18 cellular contexts compared by ENCODE assay signal in genomic region chr6:134094436-134094835, GRCh38. TPM values are rescaled to one million over a fixed set of nuclear protein-coding genes. Genes with fewer than 3 reads are reported as not detected.
A peak's percentile ranks its signal among the peaks of the same experiment; 100 is the strongest.
DNase-seq lines count a peak whose midpoint lies in the region; ATAC-seq and TF ChIP-seq lines count a peak whose summit lies in the region.
"Had no signal": no experiment of that assay in that cellular context is flagged by ENCODE, and none has a peak within 500 bp of the region (broad histone marks: within the 10 kb centered on the region; RNA-seq: fewer than 3 reads in every experiment).

No MANE protein-coding gene starts in this region.

- intact Hi-C loops in testis (cut with DNase I; ENCODE audit: low total_unique reads): no loop called here
- intact Hi-C loops in cardiac septum (cut with DNase I): loop anchor here (10.0 kb wide), 1 partner anchor 530 kb away; no protein-coding TSS in a partner anchor

- peak overlapping the region; percentile 20 for H3K27ac Mint-ChIP-seq in glutamatergic neuron (ENCODE audit: unreplicated experiment)

- no peaks in the 10 kb centered on the region for H3K9me3 ChIP-seq in Loucy (ENCODE audit: insufficient read depth, low read depth, low read length)
- no peaks in the 10 kb centered on the region for H3K9me3 ChIP-seq in osteoblast (ENCODE audit: low read depth, low read length)
- H3K9me3 ChIP-seq in testis: no peaks in the 10 kb centered on the region

- no peak for ATAC-seq in GM19467 (IDR thresholded peaks at IDR 0.05; ENCODE audit: unreplicated experiment)

- H3K4me3 Mint-ChIP-seq in glutamatergic neuron (ENCODE audit: unreplicated experiment): no peak overlapping the region

- H3K36me3 Mint-ChIP-seq in glutamatergic neuron (ENCODE audit: unreplicated experiment): peaks cover 6% of the 10 kb centered on the region

- no peaks in the 10 kb centered on the region for H4K20me1 ChIP-seq in Loucy (ENCODE audit: insufficient read depth, low read length, poor library complexity, severe bottlenecking)
- H4K20me1 ChIP-seq in osteoblast (ENCODE audit: insufficient read depth, low read length): no peaks in the 10 kb centered on the region

- H3K27ac ChIP-seq in osteoblast (ENCODE audit: low read depth, low read length) (no peak overlapping the region), testis (no peak overlapping the region)

- WGBS in testis, 2 donors: 62 to 83% methylated on average over 1 of the region's 1 CpG

- H3K9me2 ChIP-seq in Loucy (replicated peaks; ENCODE audit: low read depth, low read length): no peaks in the 10 kb centered on the region

- H3K27me3 Mint-ChIP-seq in glutamatergic neuron (ENCODE audit: unreplicated experiment): peaks cover 6% of the 10 kb centered on the region

- no peak overlapping the region for H3K4me3 ChIP-seq in Loucy (ENCODE audit: low read length, poor library complexity, severe bottlenecking)
- no peak overlapping the region for H3K4me3 ChIP-seq in astrocyte of the spinal cord (ENCODE audit: low read depth, low read length)
- no peak overlapping the region for H3K4me3 ChIP-seq in osteoblast (ENCODE audit: insufficient read depth, low read length)
- no peak overlapping the region for H3K4me3 ChIP-seq in testis

- H3K4me1 Mint-ChIP-seq in glutamatergic neuron (ENCODE audit: low read depth, unreplicated experiment): peaks cover 10% of the 10 kb centered on the region

- H3K36me3 ChIP-seq in Loucy (ENCODE audit: insufficient read depth, low read length) (no peaks in the 10 kb centered on the region), osteoblast (ENCODE audit: insufficient read depth, low read length) (no peaks in the 10 kb centered on the region), testis (ENCODE audit: low read depth, missing control alignments) (no peaks in the 10 kb centered on the region)

- TF ChIP-seq POLR2A in testis (IDR thresholded peaks at IDR 0.05): no peak

- H3K4me2 ChIP-seq in Loucy (ENCODE audit: low read depth, low read length, poor library complexity, severe bottlenecking): no peak overlapping the region
- H3K4me2 ChIP-seq in osteoblast (ENCODE audit: insufficient read depth, low read length): no peak overlapping the region

- H3K9ac ChIP-seq in Loucy (ENCODE audit: low read depth, low read length, poor library complexity, severe bottlenecking): no peak overlapping the region

- TF ChIP-seq CTCF in Loucy (conservative IDR thresholded peaks at IDR 0.05; ENCODE audit: low read length) (no peak), astrocyte of the spinal cord (IDR thresholded peaks at IDR 0.05; ENCODE audit: low read depth, low read length) (no peak), glutamatergic neuron (IDR thresholded peaks at IDR 0.05; ENCODE audit: partially characterized antibody, unreplicated experiment) (no peak), osteoblast (IDR thresholded peaks at IDR 0.05; ENCODE audit: extremely low read depth, low read depth, low read length) (no peak), testis (IDR thresholded peaks at IDR 0.05) (no peak)

- H2AFZ ChIP-seq in Loucy (ENCODE audit: low read length) (peak overlapping the region; percentile 41; the same call in 1 of the 2 replicates), osteoblast (ENCODE audit: low read length) (peak overlapping the region; percentile 19)

- no peaks in the 10 kb centered on the region for H3K79me2 ChIP-seq in Loucy (ENCODE audit: insufficient read depth, low read length)
- no peaks in the 10 kb centered on the region for H3K79me2 ChIP-seq in osteoblast (ENCODE audit: insufficient read depth, low read length)

- H3K4me1 ChIP-seq in Loucy (ENCODE audit: insufficient read depth, low read length, poor library complexity, severe bottlenecking) (no peaks in the 10 kb centered on the region), osteoblast (ENCODE audit: insufficient read depth, low read length) (no peaks in the 10 kb centered on the region), testis (no peaks in the 10 kb centered on the region)

- peaks cover 4% of the 10 kb centered on the region for H3K9me3 Mint-ChIP-seq in glutamatergic neuron (ENCODE audit: unreplicated experiment)

- peaks cover 3% of the 10 kb centered on the region for H3K27me3 ChIP-seq in Loucy (ENCODE audit: insufficient read depth, low read length, poor library complexity, severe bottlenecking)
- H3K27me3 ChIP-seq in osteoblast (ENCODE audit: insufficient read depth, low read length): peaks cover 31% of the 10 kb centered on the region
- no peaks in the 10 kb centered on the region for H3K27me3 ChIP-seq in testis

- DNase-seq in astrocyte of the spinal cord (ENCODE audit: low read depth, low spot score): peak; percentile 24
- DNase-seq in glutamatergic neuron: no peak
- no peak for DNase-seq in osteoblast (ENCODE audit: insufficient read length, low spot score, missing footprints)
- DNase-seq in testis: no peak
- no peak for DNase-seq in HK-2 (ENCODE audit: unreplicated experiment)
- DNase-seq in cardiac septum (ENCODE audit: low spot score): no peak
- DNase-seq: DMS153, DND-41, Kasumi-1, NCI-H1694, NCI-H2029 treated with DMSO at 0.1 percent for 48 hours, NCI-H446 treated with DMSO at 0.1 percent for 48 hours, NCI-H526, Right ventricle myocardium superior, RPMI8226 had no signal

- H3F3A ChIP-seq in Loucy (ENCODE audit: low read depth): no peaks in the 10 kb centered on the region

- in situ Hi-C loops in astrocyte of the spinal cord (cut with HindIII; ENCODE audit: low sequenced_read_pairs): no loop called here

RNA-seq across cellular contexts. Expression of gene SLC2A12, which starts 42.0 kb away (rescaled TPM):
- total RNA-seq in glutamatergic neuron (ENCODE audit: unreplicated experiment): 0.12 TPM
- 9.4 and 10.3 TPM in 2 replicates for total RNA-seq in osteoblast
- total RNA-seq in testis: under 1 TPM; 0.63 to 0.74 TPM
- polyA plus RNA-seq in testis (ENCODE audit: insufficient read depth, low read depth, low replicate concordance): 0.65 TPM
- 12.0 TPM for total RNA-seq in cardiac septum
- total RNA-seq: MCF 10A had no signal
